ENCODE assay signal across 8 cellular contexts in genomic region chr7:149771696-149772235, GRCh38. TPM values are rescaled to one million over a fixed set of nuclear protein-coding genes. Genes with fewer than 3 reads are reported as not detected.
A peak's percentile ranks its signal among the peaks of the same experiment; 100 is the strongest.
DNase-seq lines count a peak whose midpoint lies in the region; ATAC-seq and TF ChIP-seq lines count a peak whose summit lies in the region.

No MANE protein-coding gene starts in this region.

- H3K4me3 Mint-ChIP-seq in neural progenitor cell, result peak overlapping the region; percentile 82
- peak overlapping the region; percentile 83 to 88 for H3K4me3 Mint-ChIP-seq in stimulated activated naive CD8-positive, alpha-beta T cell treated with anti-CD3 and anti-CD28 coated beads, Interleukin-15, amount 100 ng/mL, for 72 hours

- H3K9ac ChIP-seq in neural progenitor cell, result no peak overlapping the region

- no peak overlapping the region for H3K27ac Mint-ChIP-seq in neural progenitor cell
- H3K27ac Mint-ChIP-seq in stimulated activated naive CD8-positive, alpha-beta T cell treated with anti-CD3 and anti-CD28 coated beads, Interleukin-15, amount 100 ng/mL, for 72 hours, result peak overlapping the region in 1 of 2 donors; percentile 76

- H3K4me2 ChIP-seq in neural progenitor cell, result peak overlapping the region; percentile 97

- H3K27me3 ChIP-seq in neural progenitor cell, result peaks cover 92% of the 10 kb centered on the region

- no peak overlapping the region for H2AFZ ChIP-seq in neural progenitor cell (replicated peaks)

- H3K36me3 ChIP-seq in neural progenitor cell, result no peaks in the 10 kb centered on the region

- peaks cover 25% of the 10 kb centered on the region for H3K27me3 Mint-ChIP-seq in neural progenitor cell (ENCODE audit: insufficient read depth, low read depth)
- peaks cover 28% of the 10 kb centered on the region for H3K27me3 Mint-ChIP-seq in stimulated activated naive CD8-positive, alpha-beta T cell treated with anti-CD3 and anti-CD28 coated beads, Interleukin-15, amount 100 ng/mL, for 72 hours

- ATAC-seq in GM21723 (IDR thresholded peaks at IDR 0.05; ENCODE audit: unreplicated experiment), result peak; percentile 92
- peak; percentile 90 for ATAC-seq in stimulated activated naive CD8-positive, alpha-beta T cell treated with anti-CD3 and anti-CD28 coated beads, Interleukin-15, amount 100 ng/mL, for 72 hours

- H3K79me2 ChIP-seq in neural progenitor cell (ENCODE audit: low read depth), result no peaks in the 10 kb centered on the region

- H4K20me1 ChIP-seq in neural progenitor cell (ENCODE audit: low read depth), result peaks cover 16% of the 10 kb centered on the region

- H3K4me1 ChIP-seq in neural progenitor cell, result peaks cover 18% of the 10 kb centered on the region

- H3F3A ChIP-seq in neural progenitor cell (ENCODE audit: low read depth), result peaks cover 10% of the 10 kb centered on the region

- H3K9me3 Mint-ChIP-seq in neural progenitor cell, result no peaks in the 10 kb centered on the region
- H3K9me3 Mint-ChIP-seq in stimulated activated naive CD8-positive, alpha-beta T cell treated with anti-CD3 and anti-CD28 coated beads, Interleukin-15, amount 100 ng/mL, for 72 hours, result no peaks in the 10 kb centered on the region

- H3K9me3 ChIP-seq in neural progenitor cell (ENCODE audit: low read depth), result no peaks in the 10 kb centered on the region

- H3K4me3 ChIP-seq in foreskin fibroblast (ENCODE audit: low read depth in 1 of 2, low read length in 2 of 2), result peak overlapping the region; percentile 51 to 61
- peak overlapping the region; percentile 88 for H3K4me3 ChIP-seq in neural progenitor cell

- DNase-seq in DMS79 treated with DMSO at 0.1 percent for 48 hours (lab: John Stamatoyannopoulos, UW), result peak; percentile 58
- peak; percentile 93 for DNase-seq in KBM-7
- peak; percentile 91 for DNase-seq in RKO (ENCODE audit: low spot score)
- DNase-seq in activated T-helper 9 cell treated with anti-CD3 and anti-CD28 coated beads, Interleukin-2, amount 50 U/mL, for 16 hours (ENCODE audit: low read depth), result peak; percentile 78
- DNase-seq in foreskin fibroblast, result peak; percentile 83 to 94
- DNase-seq in neural progenitor cell (ENCODE audit: low spot score), result peak; percentile 97
- peak; percentile 83 to 85 for DNase-seq in stimulated activated naive CD8-positive, alpha-beta T cell treated with anti-CD3 and anti-CD28 coated beads, Interleukin-15, amount 100 ng/mL, for 72 hours

- H3K36me3 Mint-ChIP-seq in neural progenitor cell, result peaks cover 8% of the 10 kb centered on the region

- no peak overlapping the region for H3K27ac ChIP-seq in neural progenitor cell

- in situ Hi-C loops in KBM-7 (cut with MboI; ENCODE audit: low pct_unique_long_range_greater_than_20kb, low sequenced_read_pairs), result no loop called here

- TF ChIP-seq CTCF in foreskin fibroblast (IDR thresholded peaks at IDR 0.05; ENCODE audit: low read depth, low read length), result no peak
- no peak for TF ChIP-seq CTCF in neural progenitor cell (IDR thresholded peaks at IDR 0.05)

- H3K4me1 Mint-ChIP-seq in neural progenitor cell, result peaks cover 27% of the 10 kb centered on the region
- H3K4me1 Mint-ChIP-seq in stimulated activated naive CD8-positive, alpha-beta T cell treated with anti-CD3 and anti-CD28 coated beads, Interleukin-15, amount 100 ng/mL, for 72 hours, result peaks cover 23% of the 10 kb centered on the region

RNA-seq across cellular contexts. Expression of gene ZNF467, which starts 1.6 kb away (rescaled TPM):
- 0.17 and 1.7 TPM in 2 replicates for total RNA-seq in neural progenitor cell (ENCODE audit: low replicate concordance)
